Comparison of ENCODE assay signal across 1 cellular context in genomic region chr1:17425806-17426205, GRCh38.
A peak's percentile ranks its signal among the peaks of the same experiment; 100 is the strongest.
TF ChIP-seq lines count a peak whose summit lies in the region.

No MANE protein-coding gene starts in this region.

TF ChIP-seq in HepG2, 621 proteins besides CTCF, POLR2A, EP300 and RAD21:
- TF ChIP-seq AGO2 (optimal IDR thresholded peaks at IDR 0.05; ENCODE audit: low read depth, low read length) (peak; percentile 72), RBFOX2 (IDR thresholded peaks at IDR 0.05; ENCODE audit: low read depth, low read length) (0 out of 2 replicates have a peak, but pooled peaks have one; percentile 22), ZNF792 (CRISPR knock-in tag; IDR thresholded peaks at IDR 0.05) (no peak), ZNF382 (CRISPR knock-in tag; IDR thresholded peaks at IDR 0.05; ENCODE audit: borderline replicate concordance) (no peak), HNRNPLL (IDR thresholded peaks at IDR 0.05; ENCODE audit: low read depth, low read length, poor library complexity, severe bottlenecking) (peak; percentile 16), RBM22 (optimal IDR thresholded peaks at IDR 0.05; ENCODE audit: low read length) (peak; percentile 20)
- TF ChIP-seq, protein P1, sequence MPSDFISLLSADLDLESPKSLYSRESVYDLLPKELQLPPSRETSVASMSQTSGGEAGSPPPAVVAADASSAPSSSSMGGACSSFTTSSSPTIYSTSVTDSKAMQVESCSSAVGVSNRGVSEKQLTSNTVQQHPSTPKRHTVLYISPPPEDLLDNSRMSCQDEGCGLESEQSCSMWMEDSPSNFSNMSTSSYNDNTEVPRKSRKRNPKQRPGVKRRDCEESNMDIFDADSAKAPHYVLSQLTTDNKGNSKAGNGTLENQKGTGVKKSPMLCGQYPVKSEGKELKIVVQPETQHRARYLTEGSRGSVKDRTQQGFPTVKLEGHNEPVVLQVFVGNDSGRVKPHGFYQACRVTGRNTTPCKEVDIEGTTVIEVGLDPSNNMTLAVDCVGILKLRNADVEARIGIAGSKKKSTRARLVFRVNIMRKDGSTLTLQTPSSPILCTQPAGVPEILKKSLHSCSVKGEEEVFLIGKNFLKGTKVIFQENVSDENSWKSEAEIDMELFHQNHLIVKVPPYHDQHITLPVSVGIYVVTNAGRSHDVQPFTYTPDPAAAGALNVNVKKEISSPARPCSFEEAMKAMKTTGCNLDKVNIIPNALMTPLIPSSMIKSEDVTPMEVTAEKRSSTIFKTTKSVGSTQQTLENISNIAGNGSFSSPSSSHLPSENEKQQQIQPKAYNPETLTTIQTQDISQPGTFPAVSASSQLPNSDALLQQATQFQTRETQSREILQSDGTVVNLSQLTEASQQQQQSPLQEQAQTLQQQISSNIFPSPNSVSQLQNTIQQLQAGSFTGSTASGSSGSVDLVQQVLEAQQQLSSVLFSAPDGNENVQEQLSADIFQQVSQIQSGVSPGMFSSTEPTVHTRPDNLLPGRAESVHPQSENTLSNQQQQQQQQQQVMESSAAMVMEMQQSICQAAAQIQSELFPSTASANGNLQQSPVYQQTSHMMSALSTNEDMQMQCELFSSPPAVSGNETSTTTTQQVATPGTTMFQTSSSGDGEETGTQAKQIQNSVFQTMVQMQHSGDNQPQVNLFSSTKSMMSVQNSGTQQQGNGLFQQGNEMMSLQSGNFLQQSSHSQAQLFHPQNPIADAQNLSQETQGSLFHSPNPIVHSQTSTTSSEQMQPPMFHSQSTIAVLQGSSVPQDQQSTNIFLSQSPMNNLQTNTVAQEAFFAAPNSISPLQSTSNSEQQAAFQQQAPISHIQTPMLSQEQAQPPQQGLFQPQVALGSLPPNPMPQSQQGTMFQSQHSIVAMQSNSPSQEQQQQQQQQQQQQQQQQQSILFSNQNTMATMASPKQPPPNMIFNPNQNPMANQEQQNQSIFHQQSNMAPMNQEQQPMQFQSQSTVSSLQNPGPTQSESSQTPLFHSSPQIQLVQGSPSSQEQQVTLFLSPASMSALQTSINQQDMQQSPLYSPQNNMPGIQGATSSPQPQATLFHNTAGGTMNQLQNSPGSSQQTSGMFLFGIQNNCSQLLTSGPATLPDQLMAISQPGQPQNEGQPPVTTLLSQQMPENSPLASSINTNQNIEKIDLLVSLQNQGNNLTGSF (CRISPR knock-in tag; IDR thresholded peaks at IDR 0.05), result no peak
